ENCODE assay signal across 16 cellular contexts in the genomic region with DNA sequence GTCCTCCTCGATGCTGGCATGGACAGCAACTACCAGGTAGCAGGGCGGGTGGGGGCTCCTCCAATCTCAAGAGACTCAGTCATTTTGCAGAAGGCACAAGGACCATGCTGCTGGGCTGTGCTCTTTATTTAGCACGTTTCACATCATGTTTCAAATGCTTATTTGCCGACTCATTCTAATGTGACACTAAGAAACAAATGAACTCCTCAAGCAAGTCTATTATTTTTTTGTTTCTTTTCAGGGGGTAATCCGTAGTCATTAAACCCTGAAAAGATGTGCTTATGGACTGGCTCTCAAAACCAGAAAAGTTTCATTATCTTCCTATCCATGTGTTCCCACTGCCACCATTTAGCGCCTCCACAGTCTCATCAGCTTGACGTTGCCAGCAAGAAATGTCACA.
DNase-seq lines count a peak whose midpoint lies in the region; ATAC-seq and TF ChIP-seq lines count a peak whose summit lies in the region.
"Had no signal": no experiment of that assay in that cellular context is flagged by ENCODE, and none has a peak within 500 bp of the region (broad histone marks: within the 10 kb centered on the region; RNA-seq: fewer than 3 reads in every experiment).

No MANE protein-coding gene starts in this region.

- H2BK5ac ChIP-seq in H9 (ENCODE audit: insufficient read length, low read length) (no peak overlapping the region), neuronal stem cell (ENCODE audit: low read length) (no peak overlapping the region)

- peak overlapping the region; percentile 16; the same call in 1 of the 2 replicates for H3K27ac ChIP-seq in ACC112 (ENCODE audit: low read depth, low read length)
- no peak overlapping the region for H3K27ac ChIP-seq in H9 (ENCODE audit: insufficient read length, low read depth, low read length)
- no peak overlapping the region for H3K27ac ChIP-seq in gastrocnemius medialis
- no peak overlapping the region for H3K27ac ChIP-seq in neuronal stem cell (replicated peaks; ENCODE audit: low read length)

- H3K9ac ChIP-seq in H9 (ENCODE audit: extremely low read depth, insufficient read length, low read length) (no peak overlapping the region), neuronal stem cell (ENCODE audit: low read depth, low read length, poor library complexity) (no peak overlapping the region)

- no CpG with 5 or more reads among the region's 7 CpGs for WGBS in H9 (ENCODE audit: extremely low coverage, insufficient read length, low lambda C conversion rate)
- WGBS in neuronal stem cell (ENCODE audit: extremely low coverage in 2 of 2, insufficient read length in 2 of 2, insufficient replicate concordance in 1 of 2), 2 donors: no CpG with 5 or more reads among the region's 7 CpGs

- H2BK15ac ChIP-seq in H9 (ENCODE audit: low read depth, low read length) (no peak overlapping the region), neuronal stem cell (ENCODE audit: low read length) (no peak overlapping the region)

- H3K14ac ChIP-seq in H9 (ENCODE audit: insufficient read depth, low read length): no peak overlapping the region
- no peak overlapping the region for H3K14ac ChIP-seq in neuronal stem cell (ENCODE audit: low read length)

- in situ Hi-C loops in astrocyte of the spinal cord (cut with HindIII; ENCODE audit: low sequenced_read_pairs): no loop called here
- in situ Hi-C loops in gastrocnemius medialis (cut with MboI; ENCODE audit: low sequenced_read_pairs in 4 of 4): loop anchor here in 2 of 4 donors (25.0 kb wide), 1 partner anchor 255 kb away; no protein-coding TSS in a partner anchor

- H3K18ac ChIP-seq in H9 (ENCODE audit: insufficient read length, low read depth, low read length) (no peak overlapping the region), neuronal stem cell (ENCODE audit: low read length) (no peak overlapping the region)

- ATAC-seq in gastrocnemius medialis (no peak), GM19324 (IDR thresholded peaks at IDR 0.05; ENCODE audit: low FRiP score, unreplicated experiment) (no peak), GM21447 (IDR thresholded peaks at IDR 0.05; ENCODE audit: unreplicated experiment) (no peak)
- ATAC-seq: activated T-cell treated with anti-CD3 and anti-CD28 coated beads, Interleukin-2, amount 50 U/mL, for 72 hours; effector memory CD8-positive, alpha-beta T cell; right cardiac atrium; T-cell had no signal

- H3K23me2 ChIP-seq in H9 (ENCODE audit: insufficient read length, low read depth, low read length, poor library complexity, severe bottlenecking): no peaks in the 10 kb centered on the region

- H3K27ac Mint-ChIP-seq in H9: peak overlapping the region in 2 of 3 experiments; percentile 17 to 60; a peak in 2 of 7 replicates
- H3K27ac Mint-ChIP-seq: activated CD4-positive, alpha-beta memory T cell treated with anti-CD3 and anti-CD28 coated beads for 36 hours; activated naive CD8-positive, alpha-beta T cell treated with anti-CD3 and anti-CD28 coated beads for 36 hours; activated T-cell treated with anti-CD3 and anti-CD28 coated beads, Interleukin-2, amount 50 U/mL, for 72 hours; effector memory CD8-positive, alpha-beta T cell; T-cell had no signal

- peaks cover 1% of the 10 kb centered on the region in 2 experiments for H3K4me1 Mint-ChIP-seq in H9
- H3K4me1 Mint-ChIP-seq: activated naive CD8-positive, alpha-beta T cell treated with anti-CD3 and anti-CD28 coated beads for 36 hours; T-cell had no signal

- TF ChIP-seq POLR2A in gastrocnemius medialis (IDR thresholded peaks at IDR 0.05): no peak

- no peak overlapping the region for H4K8ac ChIP-seq in H9 (replicated peaks; ENCODE audit: insufficient read length, low read depth, low read length)
- no peak overlapping the region for H4K8ac ChIP-seq in neuronal stem cell (ENCODE audit: low read depth, low read length)

- no peak overlapping the region for H3K56ac ChIP-seq in H9 (ENCODE audit: insufficient read length, low read depth, low read length)

- H3K79me1 ChIP-seq in H9 (ENCODE audit: insufficient read depth, low read depth, low read length, poor library complexity, severe bottlenecking): no peaks in the 10 kb centered on the region
- H3K79me1 ChIP-seq in neuronal stem cell (ENCODE audit: low read depth, low read length): no peaks in the 10 kb centered on the region

- H2BK120ac ChIP-seq in H9 (ENCODE audit: low read depth, low read length, poor library complexity, severe bottlenecking): no peak overlapping the region
- H2BK120ac ChIP-seq in neuronal stem cell (ENCODE audit: low read depth, low read length): no peak overlapping the region

- H3K4ac ChIP-seq in H9 (ENCODE audit: low read depth, low read length) (no peak overlapping the region), neuronal stem cell (ENCODE audit: low read length) (no peak overlapping the region)

- no peak overlapping the region for H3K4me3 ChIP-seq in ACC112 (ENCODE audit: low read depth, low read length)
- no peak overlapping the region for H3K4me3 ChIP-seq in astrocyte of the spinal cord (ENCODE audit: low read depth, low read length)
- H3K4me3 ChIP-seq in gastrocnemius medialis: no peak overlapping the region
- no peak overlapping the region for H3K4me3 ChIP-seq in neuronal stem cell (ENCODE audit: low read length in 2 of 2)

- H3K9me3 Mint-ChIP-seq in H9: no peaks in the 10 kb centered on the region
- H3K9me3 Mint-ChIP-seq: activated CD4-positive, alpha-beta memory T cell treated with anti-CD3 and anti-CD28 coated beads for 36 hours; activated naive CD8-positive, alpha-beta T cell treated with anti-CD3 and anti-CD28 coated beads for 36 hours; activated T-cell treated with anti-CD3 and anti-CD28 coated beads, Interleukin-2, amount 50 U/mL, for 72 hours; effector memory CD8-positive, alpha-beta T cell; T-cell had no signal

- no peak overlapping the region for H2BK20ac ChIP-seq in H9 (ENCODE audit: low read depth, low read length, poor library complexity, severe bottlenecking)

- H3K36me3 ChIP-seq in ACC112 (ENCODE audit: insufficient read depth, low read length) (no peaks in the 10 kb centered on the region), gastrocnemius medialis (peaks cover 0 to 31% of the 10 kb centered on the region in 2 donors), neuronal stem cell (replicated peaks in 1 of 2; ENCODE audit: control insufficient read depth in 2 of 2, insufficient read depth in 2 of 2, low read length in 2 of 2) (peaks cover 9 to 52% of the 10 kb centered on the region in 2 donors)

- H3K79me2 ChIP-seq in ACC112 (ENCODE audit: control insufficient read depth, insufficient read depth, low read length, unreplicated experiment) (no peaks in the 10 kb centered on the region), H9 (ENCODE audit: insufficient read depth, low read length) (no peaks in the 10 kb centered on the region)

- no peak overlapping the region for H3K4me3 Mint-ChIP-seq in H9
- H3K4me3 Mint-ChIP-seq: activated CD4-positive, alpha-beta memory T cell treated with anti-CD3 and anti-CD28 coated beads for 36 hours; activated naive CD8-positive, alpha-beta T cell treated with anti-CD3 and anti-CD28 coated beads for 36 hours; activated T-cell treated with anti-CD3 and anti-CD28 coated beads, Interleukin-2, amount 50 U/mL, for 72 hours; effector memory CD8-positive, alpha-beta T cell; T-cell had no signal

- H3K4me2 ChIP-seq in H9 (ENCODE audit: insufficient read depth, insufficient read length, low read length) (no peak overlapping the region), neuronal stem cell (ENCODE audit: insufficient read depth, low read length, poor library complexity, severe bottlenecking) (no peak overlapping the region)

- TF ChIP-seq CTCF in H9 (conservative IDR thresholded peaks at IDR 0.05): no peak
- no peak for TF ChIP-seq CTCF in astrocyte of the spinal cord (IDR thresholded peaks at IDR 0.05; ENCODE audit: low read depth, low read length)
- TF ChIP-seq CTCF in gastrocnemius medialis (IDR thresholded peaks at IDR 0.05 in 4 of 5, conservative IDR thresholded peaks at IDR 0.05 in 1 of 5): no peak

- H3T11ph ChIP-seq in H9 (ENCODE audit: low read length): no peak overlapping the region

- H2AK5ac ChIP-seq in H9 (ENCODE audit: insufficient read length, low read length): no peak overlapping the region
- no peak overlapping the region for H2AK5ac ChIP-seq in neuronal stem cell (ENCODE audit: low read depth, low read length)

- no peaks in the 10 kb centered on the region for H3K27me3 ChIP-seq in ACC112 (ENCODE audit: insufficient read depth, low read length)
- no peaks in the 10 kb centered on the region for H3K27me3 ChIP-seq in H9 (ENCODE audit: insufficient read depth, low read length)
- H3K27me3 ChIP-seq in gastrocnemius medialis: no peaks in the 10 kb centered on the region
- no peaks in the 10 kb centered on the region for H3K27me3 ChIP-seq in neuronal stem cell (ENCODE audit: control insufficient read depth in 3 of 3, insufficient read depth in 3 of 3, low read depth in 1 of 3, low read length in 3 of 3)

- H4K91ac ChIP-seq in H9 (ENCODE audit: insufficient read length, low read depth, low read length): no peak overlapping the region
- H4K91ac ChIP-seq in neuronal stem cell (ENCODE audit: low read depth, low read length, poor library complexity): no peak overlapping the region

- H3K9me3 ChIP-seq in H9 (ENCODE audit: control insufficient read depth, low read depth, low read length): no peaks in the 10 kb centered on the region
- no peaks in the 10 kb centered on the region for H3K9me3 ChIP-seq in gastrocnemius medialis
- no peaks in the 10 kb centered on the region for H3K9me3 ChIP-seq in neuronal stem cell (replicated peaks in 1 of 2; ENCODE audit: control insufficient read depth in 2 of 2, insufficient read depth in 1 of 2, low read depth in 1 of 2, low read length in 2 of 2)

- H4K20me1 ChIP-seq in H9 (ENCODE audit: control insufficient read depth, insufficient read depth, insufficient read length): no peaks in the 10 kb centered on the region

- H2BK12ac ChIP-seq in H9 (ENCODE audit: insufficient read length, low read depth, low read length): no peak overlapping the region
- H2BK12ac ChIP-seq in neuronal stem cell (ENCODE audit: low read length): no peak overlapping the region

- peaks cover 9 to 39% (median 33%) of the 10 kb centered on the region in 3 experiments; a peak in 6 of 7 replicates for H3K36me3 Mint-ChIP-seq in H9 (ENCODE audit: insufficient read depth in 1 of 3, low read depth in 3 of 3)

- DNase-seq in H9: no peak
- DNase-seq in astrocyte of the spinal cord (ENCODE audit: low read depth, low spot score): peak; percentile 10
- peak; percentile 11 for DNase-seq in kidney tubule cell (ENCODE audit: low spot score)
- DNase-seq in gastrocnemius medialis: no peak
- no peak for DNase-seq in neuronal stem cell (ENCODE audit: low spot score)
- DNase-seq: activated CD4-positive, alpha-beta memory T cell treated with anti-CD3 and anti-CD28 coated beads for 36 hours; activated naive CD8-positive, alpha-beta T cell treated with anti-CD3 and anti-CD28 coated beads for 36 hours; activated T-cell treated with anti-CD3 and anti-CD28 coated beads, Interleukin-2, amount 50 U/mL, for 72 hours; effector memory CD8-positive, alpha-beta T cell; NCI-H187; NCI-H345; right cardiac atrium; T-cell had no signal

- H3K4me1 ChIP-seq in ACC112 (ENCODE audit: control insufficient read depth, insufficient read depth, low read length, unreplicated experiment) (peaks cover 8% of the 10 kb centered on the region), H9 (ENCODE audit: insufficient read depth, low read length) (no peaks in the 10 kb centered on the region), gastrocnemius medialis (peaks cover 1% of the 10 kb centered on the region in 2 donors), neuronal stem cell (ENCODE audit: control insufficient read depth in 2 of 2, insufficient read depth in 1 of 2, low read depth in 1 of 2, low read length in 2 of 2) (peaks cover 0 to 3% of the 10 kb centered on the region in 2 donors)

- no peaks in the 10 kb centered on the region for H3K27me3 Mint-ChIP-seq in H9 (ENCODE audit: low read depth)
- H3K27me3 Mint-ChIP-seq: activated CD4-positive, alpha-beta memory T cell treated with anti-CD3 and anti-CD28 coated beads for 36 hours; activated naive CD8-positive, alpha-beta T cell treated with anti-CD3 and anti-CD28 coated beads for 36 hours; effector memory CD8-positive, alpha-beta T cell; T-cell had no signal

- intact Hi-C loops in gastrocnemius medialis (cut with DNase I; ENCODE audit: low total_unique reads): no loop called here

- no peak overlapping the region for H3K23ac ChIP-seq in H9 (ENCODE audit: insufficient read length, low read depth, low read length)
- no peak overlapping the region for H3K23ac ChIP-seq in neuronal stem cell (ENCODE audit: low read depth, low read length, poor library complexity)

- H2AFZ ChIP-seq in ACC112 (ENCODE audit: low read length, unreplicated experiment): no peak overlapping the region
- H2AFZ ChIP-seq in H9 (ENCODE audit: low read length): no peak overlapping the region
- no peak overlapping the region for H2AFZ ChIP-seq in neuronal stem cell (ENCODE audit: low read length)

- H4K5ac ChIP-seq in H9 (ENCODE audit: insufficient read length, low read depth, low read length): no peak overlapping the region

Comparison
In these comparisons a context has a peak if more than half of its experiments do, and no peak if none do; other contexts are left out.
1. DNase-seq: peak in astrocyte of the spinal cord (single experiment) and kidney tubule cell (single experiment); none in H9 (single experiment), gastrocnemius medialis (0 of 2) and neuronal stem cell (single experiment).